In the genomic region with DNA sequence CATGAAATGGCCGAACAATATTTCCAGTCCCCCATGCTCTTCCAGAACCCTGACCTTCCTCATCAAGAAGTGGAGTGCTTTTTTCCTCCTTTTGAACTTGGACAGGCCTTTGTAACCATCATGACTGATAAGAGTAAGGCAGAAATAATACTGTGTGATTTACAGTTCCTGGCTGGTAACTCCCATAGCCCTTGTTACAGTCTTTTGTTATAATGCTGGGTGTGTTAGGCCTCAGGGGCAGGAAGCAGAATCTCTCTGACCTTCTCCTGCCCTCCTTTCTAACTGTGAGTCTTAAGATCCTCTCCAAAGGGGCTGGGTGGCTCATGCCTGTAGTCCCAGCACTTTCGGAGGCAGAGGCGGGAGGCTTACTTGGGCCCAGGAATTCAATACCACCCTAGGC, we compare ENCODE assay signal across 22 cellular contexts.
"Had no signal": no experiment of that assay in that cellular context is flagged by ENCODE, and none has a peak within 500 bp of the region (broad histone marks: within the 10 kb centered on the region; RNA-seq: fewer than 3 reads in every experiment).

No MANE protein-coding gene starts in this region.

- DNase-seq: activated CD4-positive, alpha-beta T cell treated with anti-CD3 and anti-CD28 coated beads, Interleukin-2, amount 10 ng/mL, durations not matched to agents 24 days and 14 days; activated CD4-positive, CD25-positive, alpha-beta regulatory T cell; activated CD8-positive, alpha-beta T cell treated with anti-CD3 and anti-CD28 coated beads for 36 hours; activated effector memory CD4-positive, alpha-beta T cell treated with anti-CD3 and anti-CD28 coated beads, Interleukin-2, amount 50 U/mL, for 16 hours; activated naive CD4-positive, alpha-beta T cell treated with anti-CD3 and anti-CD28 coated beads, Interleukin-2, amount 50 U/mL, for 16 hours; activated T-cell treated with anti-CD3 and anti-CD28 coated beads, Interleukin-2, amount 50 U/mL, for 48 hours; cerebellar nuclear complex; effector CD8-positive, alpha-beta T cell; heart left ventricle; left lung; psoas muscle; right cardiac atrium; stimulated activated naive CD8-positive, alpha-beta T cell treated with anti-CD3 and anti-CD28 coated beads, Interleukin-15, Interleukin-2, amounts not matched to agents 100 U/mL and 50 U/mL, for 24 hours; substantia nigra; T-cell; tibial artery; uterus had no signal

- H3K4me3 Mint-ChIP-seq: activated CD4-positive, alpha-beta T cell treated with anti-CD3 and anti-CD28 coated beads, Interleukin-2, amount 10 ng/mL, durations not matched to agents 24 days and 14 days; activated CD8-positive, alpha-beta T cell treated with anti-CD3 and anti-CD28 coated beads for 36 hours; neural crest cell; T-cell had no signal

- H3K4me1 ChIP-seq: ascending aorta, breast epithelium, gastroesophageal sphincter, heart left ventricle, left lung, psoas muscle, uterus had no signal

- H3K27ac ChIP-seq: ascending aorta, breast epithelium, gastroesophageal sphincter, heart left ventricle, left lung, psoas muscle, skin epidermis, tibial artery, uterus had no signal

- H3K4me3 ChIP-seq: ascending aorta, breast epithelium, gastroesophageal sphincter, heart left ventricle, left lung, psoas muscle, skin epidermis, tibial artery, uterus had no signal

- H3K4me1 Mint-ChIP-seq: T-cell had no signal

- H3K36me3 ChIP-seq: ascending aorta, breast epithelium, gastroesophageal sphincter, heart left ventricle, left lung, tibial artery, uterus had no signal

- H3K9me3 ChIP-seq: ascending aorta, breast epithelium, gastroesophageal sphincter, heart left ventricle, left lung, psoas muscle, tibial artery, uterus had no signal

- H3K27me3 Mint-ChIP-seq: T-cell had no signal

- H3K9me3 Mint-ChIP-seq: activated CD8-positive, alpha-beta T cell treated with anti-CD3 and anti-CD28 coated beads for 36 hours; neural crest cell; T-cell had no signal

- ATAC-seq: activated CD8-positive, alpha-beta T cell treated with anti-CD3 and anti-CD28 coated beads for 36 hours; gastroesophageal sphincter; heart left ventricle; left lung; psoas muscle; stimulated activated naive CD8-positive, alpha-beta T cell treated with anti-CD3 and anti-CD28 coated beads, Interleukin-15, Interleukin-2, amounts not matched to agents 100 U/mL and 50 U/mL, for 24 hours; T-cell had no signal

- H3K27ac Mint-ChIP-seq: activated CD4-positive, alpha-beta T cell treated with anti-CD3 and anti-CD28 coated beads, Interleukin-2, amount 10 ng/mL, durations not matched to agents 24 days and 14 days; activated CD8-positive, alpha-beta T cell treated with anti-CD3 and anti-CD28 coated beads for 36 hours; T-cell had no signal

- H3K36me3 Mint-ChIP-seq: T-cell had no signal

- H3K27me3 ChIP-seq: ascending aorta, breast epithelium, gastroesophageal sphincter, left lung, tibial artery, uterus had no signal
